8 cellular contexts compared by ENCODE assay signal in the genomic region with DNA sequence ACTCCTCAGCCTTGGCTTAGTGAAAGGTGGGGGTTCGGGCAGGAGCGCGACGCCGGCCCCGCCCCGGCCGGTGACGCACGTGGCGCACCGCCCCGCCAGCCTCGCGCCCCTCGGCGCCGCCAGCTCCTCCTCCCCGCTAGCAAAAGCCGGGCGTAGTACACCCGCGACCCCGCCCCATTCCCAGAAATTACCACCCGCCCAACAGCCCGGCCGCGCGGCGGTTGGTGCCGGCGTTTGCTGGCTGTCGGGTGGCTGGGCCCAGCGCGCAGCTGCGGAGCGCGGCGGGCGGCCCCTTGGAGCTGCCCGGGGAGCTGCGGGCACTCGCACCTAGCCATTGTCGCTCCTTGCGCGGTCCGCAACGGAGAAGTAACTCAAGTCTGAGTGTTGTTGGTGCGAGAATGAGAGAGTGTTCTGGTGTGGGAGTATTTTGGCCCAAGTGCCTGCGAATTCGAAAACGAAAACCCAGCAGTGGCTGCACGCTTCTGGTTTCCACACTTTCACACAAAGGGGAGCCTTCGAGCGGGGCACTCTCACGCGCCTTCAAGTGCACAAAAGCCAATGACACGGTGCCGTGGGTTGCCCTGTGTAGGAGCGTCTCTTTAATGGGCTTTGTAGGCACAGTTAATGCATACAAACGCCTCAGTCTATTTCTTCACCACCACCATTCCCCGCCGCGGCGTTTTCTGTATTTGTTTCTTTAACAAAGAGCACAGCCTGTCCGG. TPM values are rescaled to one million over a fixed set of nuclear protein-coding genes. Genes with fewer than 3 reads are reported as not detected.
DNase-seq lines count a peak whose midpoint lies in the region; ATAC-seq and TF ChIP-seq lines count a peak whose summit lies in the region.

No MANE protein-coding gene starts in this region.

- peaks cover 3% of the 10 kb centered on the region for H3K4me1 ChIP-seq in fibroblast of lung (ENCODE audit: control insufficient read depth, extremely low read depth, insufficient read depth, low read length)

- H3K27me3 Mint-ChIP-seq in natural killer cell (ENCODE audit: low read depth in 2 of 2): no peaks in the 10 kb centered on the region

- H3K9me3 Mint-ChIP-seq in natural killer cell: no peaks in the 10 kb centered on the region

- H3K27ac ChIP-seq in fibroblast of lung (ENCODE audit: insufficient read depth, low read length): peak overlapping the region; percentile 96

- peaks cover 17% of the 10 kb centered on the region for H3K79me2 ChIP-seq in fibroblast of lung (ENCODE audit: control insufficient read depth, insufficient read depth, low read length)

- H4K20me1 ChIP-seq in fibroblast of lung (ENCODE audit: control insufficient read depth, extremely low read depth, insufficient read depth, low read length): peaks cover 1% of the 10 kb centered on the region

- peak overlapping the region; percentile 89 to 93 for H3K27ac Mint-ChIP-seq in natural killer cell

- H3K27me3 ChIP-seq in fibroblast of lung (ENCODE audit: control insufficient read depth, insufficient read depth, low read length): no peaks in the 10 kb centered on the region

- peak; percentile 95 for DNase-seq in EH (ENCODE audit: low read depth)
- DNase-seq in GOT3 (lab: John Stamatoyannopoulos, UW): peak; percentile 46
- peak; percentile 85 to 88 for DNase-seq in Kasumi-1 (lab: John Stamatoyannopoulos, UW)
- DNase-seq in RKO (ENCODE audit: low spot score): peak; percentile 90
- DNase-seq in activated T-helper 1 cell treated with anti-CD3 and anti-CD28 coated beads, Interleukin-2, amount 50 U/mL, for 16 hours (ENCODE audit: low read depth in 1 of 2, low spot score in 1 of 2): peak; percentile 73 to 85
- peak; percentile 94 for DNase-seq in fibroblast of lung (ENCODE audit: low read depth in 2 of 2)
- DNase-seq in natural killer cell: peak; percentile 81
- DNase-seq in stimulated activated naive CD4-positive, alpha-beta T cell (lab: John Stamatoyannopoulos, UW): peak; percentile 82 to 91 (median 90)

- H3K4me3 Mint-ChIP-seq in natural killer cell: peak overlapping the region; percentile 94

- H3K36me3 Mint-ChIP-seq in natural killer cell: no peaks in the 10 kb centered on the region

- peak overlapping the region; percentile 96 for H2AFZ ChIP-seq in fibroblast of lung (ENCODE audit: low read length)

- TF ChIP-seq CTCF in fibroblast of lung (conservative IDR thresholded peaks at IDR 0.05 in 1 of 2, IDR thresholded peaks at IDR 0.05 in 1 of 2; ENCODE audit: low read depth in 1 of 2, low read length in 2 of 2) (no peak), natural killer cell (IDR thresholded peaks at IDR 0.05) (no peak)

- peak overlapping the region; percentile 99 for H3K4me2 ChIP-seq in fibroblast of lung (ENCODE audit: extremely low read depth, insufficient read depth, low read length)

- H3K9ac ChIP-seq in fibroblast of lung (ENCODE audit: insufficient read depth, low read length): peak overlapping the region; percentile 86

- no peaks in the 10 kb centered on the region for H3K36me3 ChIP-seq in fibroblast of lung (ENCODE audit: control insufficient read depth, insufficient read depth, low read length)

- peak; percentile 64 to 85 (median 73) for ATAC-seq in natural killer cell

- H3K9me3 ChIP-seq in fibroblast of lung (ENCODE audit: control insufficient read depth, insufficient read depth, low read depth, low read length): no peaks in the 10 kb centered on the region

- H3K4me3 ChIP-seq in fibroblast of lung (replicated peaks in 1 of 4; ENCODE audit: control extremely low read depth in 1 of 4, insufficient read depth in 1 of 4, low read depth in 3 of 4, low read length in 4 of 4): peak overlapping the region; percentile 84 to 96 (median 90)

- intact Hi-C loops in natural killer cell (cut with micrococcal nuclease): loop anchor here (1.0 to 5.0 kb wide), 7 partner anchors 88 to 349 kb away; partner anchors contain the start of genes NAA15 and NOCT

- H3K4me1 Mint-ChIP-seq in natural killer cell: peaks cover 15 to 17% of the 10 kb centered on the region in 2 donors

RNA-seq across cellular contexts. Expression of gene ELF2, which starts 1.0 kb away (rescaled TPM):
- total RNA-seq in fibroblast of lung: 42.6 and 51.4 TPM in 2 replicates
- polyA plus RNA-seq in fibroblast of lung: 21.9 and 31.2 TPM in 2 replicates
- polyA plus RNA-seq in fibroblast of lung (2012): 13.7 and 19.2 TPM in 2 replicates
- polyA minus RNA-seq in fibroblast of lung (ENCODE audit: low replicate concordance): 8.1 and 9.5 TPM in 2 replicates
- 100 to 1,000 TPM in 2 of 3 donors, 10 to 100 TPM in 1; 93.7 to 115 (median 114) TPM for total RNA-seq in natural killer cell

Comparison
In these comparisons a context has a peak if more than half of its experiments do, and no peak if none do; other contexts are left out.
1. Peak in every context shown above with its lines: DNase-seq, ATAC-seq, H3K4me3 ChIP-seq and H3K27ac ChIP-seq.